1 cellular context compared by ENCODE assay signal in the genomic region with DNA sequence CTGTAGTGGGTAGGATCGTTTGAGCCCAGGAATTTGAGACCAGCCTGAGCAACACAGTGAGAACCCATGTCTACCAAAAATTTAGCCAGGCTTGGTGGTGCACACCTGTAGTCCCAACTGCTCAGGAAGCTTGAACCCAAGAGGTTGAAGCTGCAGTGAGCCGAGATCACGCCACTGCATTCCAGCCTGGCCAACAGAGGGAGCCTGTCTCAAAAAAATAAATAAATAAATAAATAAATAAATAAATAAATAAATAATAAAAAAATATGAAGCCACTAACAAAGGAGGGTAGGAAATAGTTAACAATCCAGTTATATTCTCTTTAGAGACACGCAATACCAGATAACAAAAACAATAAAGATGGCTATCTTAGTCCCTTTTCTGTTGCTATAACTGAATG.
TF ChIP-seq lines count a peak whose summit lies in the region.

No MANE protein-coding gene starts in this region.

TF ChIP-seq in GM23338, 12 proteins besides CTCF, POLR2A, EP300 and RAD21 (continued from another document):
- TF ChIP-seq, protein P1, sequence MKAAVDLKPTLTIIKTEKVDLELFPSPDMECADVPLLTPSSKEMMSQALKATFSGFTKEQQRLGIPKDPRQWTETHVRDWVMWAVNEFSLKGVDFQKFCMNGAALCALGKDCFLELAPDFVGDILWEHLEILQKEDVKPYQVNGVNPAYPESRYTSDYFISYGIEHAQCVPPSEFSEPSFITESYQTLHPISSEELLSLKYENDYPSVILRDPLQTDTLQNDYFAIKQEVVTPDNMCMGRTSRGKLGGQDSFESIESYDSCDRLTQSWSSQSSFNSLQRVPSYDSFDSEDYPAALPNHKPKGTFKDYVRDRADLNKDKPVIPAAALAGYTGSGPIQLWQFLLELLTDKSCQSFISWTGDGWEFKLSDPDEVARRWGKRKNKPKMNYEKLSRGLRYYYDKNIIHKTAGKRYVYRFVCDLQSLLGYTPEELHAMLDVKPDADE (IDR thresholded peaks at IDR 0.05): no peak
- no peak for TF ChIP-seq ZNF114 (CRISPR knock-in tag; IDR thresholded peaks at IDR 0.05)
- TF ChIP-seq, protein P2, sequence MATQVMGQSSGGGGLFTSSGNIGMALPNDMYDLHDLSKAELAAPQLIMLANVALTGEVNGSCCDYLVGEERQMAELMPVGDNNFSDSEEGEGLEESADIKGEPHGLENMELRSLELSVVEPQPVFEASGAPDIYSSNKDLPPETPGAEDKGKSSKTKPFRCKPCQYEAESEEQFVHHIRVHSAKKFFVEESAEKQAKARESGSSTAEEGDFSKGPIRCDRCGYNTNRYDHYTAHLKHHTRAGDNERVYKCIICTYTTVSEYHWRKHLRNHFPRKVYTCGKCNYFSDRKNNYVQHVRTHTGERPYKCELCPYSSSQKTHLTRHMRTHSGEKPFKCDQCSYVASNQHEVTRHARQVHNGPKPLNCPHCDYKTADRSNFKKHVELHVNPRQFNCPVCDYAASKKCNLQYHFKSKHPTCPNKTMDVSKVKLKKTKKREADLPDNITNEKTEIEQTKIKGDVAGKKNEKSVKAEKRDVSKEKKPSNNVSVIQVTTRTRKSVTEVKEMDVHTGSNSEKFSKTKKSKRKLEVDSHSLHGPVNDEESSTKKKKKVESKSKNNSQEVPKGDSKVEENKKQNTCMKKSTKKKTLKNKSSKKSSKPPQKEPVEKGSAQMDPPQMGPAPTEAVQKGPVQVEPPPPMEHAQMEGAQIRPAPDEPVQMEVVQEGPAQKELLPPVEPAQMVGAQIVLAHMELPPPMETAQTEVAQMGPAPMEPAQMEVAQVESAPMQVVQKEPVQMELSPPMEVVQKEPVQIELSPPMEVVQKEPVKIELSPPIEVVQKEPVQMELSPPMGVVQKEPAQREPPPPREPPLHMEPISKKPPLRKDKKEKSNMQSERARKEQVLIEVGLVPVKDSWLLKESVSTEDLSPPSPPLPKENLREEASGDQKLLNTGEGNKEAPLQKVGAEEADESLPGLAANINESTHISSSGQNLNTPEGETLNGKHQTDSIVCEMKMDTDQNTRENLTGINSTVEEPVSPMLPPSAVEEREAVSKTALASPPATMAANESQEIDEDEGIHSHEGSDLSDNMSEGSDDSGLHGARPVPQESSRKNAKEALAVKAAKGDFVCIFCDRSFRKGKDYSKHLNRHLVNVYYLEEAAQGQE (IDR thresholded peaks at IDR 0.05; ENCODE audit: unreplicated experiment): no peak
- no peak for TF ChIP-seq JUNB (IDR thresholded peaks at IDR 0.05; ENCODE audit: unreplicated experiment)
TF ChIP-seq in GM23338: peak in this region for 0.
